ENCODE assay signal across 11 cellular contexts in genomic region chr1:217620814-217621213, GRCh38. TPM values are rescaled to one million over a fixed set of nuclear protein-coding genes. Genes with fewer than 3 reads are reported as not detected.
A peak's percentile ranks its signal among the peaks of the same experiment; 100 is the strongest.
DNase-seq lines count a peak whose midpoint lies in the region; ATAC-seq, FAIRE-seq and TF ChIP-seq lines count a peak whose summit lies in the region.
"Had no signal": no experiment of that assay in that cellular context is flagged by ENCODE, and none has a peak within 500 bp of the region (broad histone marks: within the 10 kb centered on the region; RNA-seq: fewer than 3 reads in every experiment).

No MANE protein-coding gene starts in this region.

- peak overlapping the region; percentile 16 for H3K27ac ChIP-seq in HUES48 (ENCODE audit: low read depth, low read length)

- no peak overlapping the region for H3K9ac ChIP-seq in HUES48 (ENCODE audit: low read depth, low read length)

- peaks cover 11% of the 10 kb centered on the region for H3K36me3 ChIP-seq in HUES48 (ENCODE audit: control insufficient read depth, insufficient read depth, low read length)
- H3K36me3 ChIP-seq in H7 (replicated peaks; ENCODE audit: control insufficient read depth, insufficient read depth, low read length) = no peaks in the 10 kb centered on the region; the same call in 1 of the 2 replicates

- intact Hi-C loops in Right ventricle myocardium inferior (cut with DNase I) = no loop called here

- peak; percentile 96 for FAIRE-seq in GM12892 (lab: Jason Lieb, UNC)

- TF ChIP-seq POLR2A in GM12892 (IDR thresholded peaks at IDR 0.05; ENCODE audit: low read depth, low read length) = no peak

- H3K9me3 ChIP-seq in HUES48 (ENCODE audit: control insufficient read depth, insufficient read depth, low read length) = no peaks in the 10 kb centered on the region

- peak; percentile 100 for ATAC-seq in GM19328 (IDR thresholded peaks at IDR 0.05; ENCODE audit: unreplicated experiment)
- peak; percentile 100 for ATAC-seq in HG02852 (IDR thresholded peaks at IDR 0.05; ENCODE audit: unreplicated experiment)
- ATAC-seq in Right ventricle myocardium inferior = no peak

- H3K4me3 ChIP-seq in HUES48 (ENCODE audit: low read depth, low read length) = no peak overlapping the region
- no peak overlapping the region for H3K4me3 ChIP-seq in H7 (ENCODE audit: insufficient read depth, low read depth, low read length)

- DNase-seq in GM12892 (ENCODE audit: insufficient read length) (peak; percentile 13), NCI-H1436 (lab: John Stamatoyannopoulos, UW) (no peak), H7 (no peak), Right ventricle myocardium inferior (ENCODE audit: missing footprints) (no peak)
- no peak for DNase-seq in activated CD4-positive, alpha-beta T cell treated with anti-CD3 and anti-CD28 coated beads, Interleukin-2, amount 50 U/mL, for 4 hours
- DNase-seq: activated CD8-positive, alpha-beta memory T cell treated with anti-CD3 and anti-CD28 coated beads, Interleukin-2, amount 50 U/mL, for 4 hours; glutamatergic neuron; trophoblast cell had no signal

- H3K27me3 ChIP-seq in HUES48 (ENCODE audit: control insufficient read depth, insufficient read depth, low read length) (no peaks in the 10 kb centered on the region), H7 (ENCODE audit: control insufficient read depth, insufficient read depth, low read length) (no peaks in the 10 kb centered on the region)

- peaks cover 16% of the 10 kb centered on the region for H3K4me1 ChIP-seq in HUES48 (ENCODE audit: control insufficient read depth, insufficient read depth, low read length)

RNA-seq across cellular contexts. Expression of gene GPATCH2, which starts 10.1 kb away (rescaled TPM):
- polyA plus RNA-seq in GM12892 (2012; ENCODE audit: missing spikeins) = 5.0 TPM
- total RNA-seq in H7 (2014; rRNA removed; shearing (Covaris generic)) = 11.5 and 15.7 TPM in 2 replicates
- 6.0 TPM for total RNA-seq in Right ventricle myocardium inferior

RNA-seq across cellular contexts. Expression of gene SPATA17, which starts 10.3 kb away (rescaled TPM):
- polyA plus RNA-seq in GM12892 (2012; ENCODE audit: missing spikeins) = not detected
- 0.30 and 0.90 TPM in 2 replicates for total RNA-seq in H7 (2014; rRNA removed; shearing (Covaris generic))
- total RNA-seq in Right ventricle myocardium inferior = 1.1 TPM
